18 cellular contexts compared by ENCODE assay signal in genomic region chr6:131036616-131037015, GRCh38.
"Had no signal": no experiment of that assay in that cellular context is flagged by ENCODE, and none has a peak within 500 bp of the region (broad histone marks: within the 10 kb centered on the region; RNA-seq: fewer than 3 reads in every experiment).

No MANE protein-coding gene starts in this region.

- ATAC-seq: esophagus mucosa; foreskin keratinocyte; naive thymus-derived CD4-positive, alpha-beta T cell; stimulated activated effector memory CD8-positive, alpha-beta T cell treated with anti-CD3 and anti-CD28 coated beads, Interleukin-12 subunit alpha, Interleukin-12 subunit beta, amount 100 ng/mL, for 72 hours; stimulated activated naive CD8-positive, alpha-beta T cell treated with anti-CD3 and anti-CD28 coated beads, Interleukin-15, Interleukin-2, amounts not matched to agents 100 U/mL and 50 U/mL, for 24 hours; upper lobe of right lung had no signal

- H3K36me3 ChIP-seq: right atrium auricular region, suprapubic skin, tibial artery, upper lobe of right lung, vagina had no signal

- H3K27me3 Mint-ChIP-seq: naive thymus-derived CD4-positive, alpha-beta T cell had no signal

- H3K27ac Mint-ChIP-seq: naive thymus-derived CD4-positive, alpha-beta T cell; stimulated activated effector memory CD8-positive, alpha-beta T cell treated with anti-CD3 and anti-CD28 coated beads, Interleukin-12 subunit alpha, Interleukin-12 subunit beta, amount 100 ng/mL, for 72 hours had no signal

- H3K9me3 Mint-ChIP-seq: naive thymus-derived CD4-positive, alpha-beta T cell; nephron progenitor cell; stimulated activated effector memory CD8-positive, alpha-beta T cell treated with anti-CD3 and anti-CD28 coated beads, Interleukin-12 subunit alpha, Interleukin-12 subunit beta, amount 100 ng/mL, for 72 hours had no signal

- FAIRE-seq: endometrium had no signal

- H2AFZ ChIP-seq: hepatocyte had no signal

- H3K27me3 ChIP-seq: foreskin keratinocyte, hepatocyte, right atrium auricular region, suprapubic skin, tibial artery, upper lobe of right lung, vagina had no signal

- H3K27ac ChIP-seq: foreskin keratinocyte, hepatocyte, right atrium auricular region, suprapubic skin, tibial artery, upper lobe of right lung, vagina had no signal

- H3K9me3 ChIP-seq: right atrium auricular region, suprapubic skin, tibial artery, upper lobe of right lung, vagina had no signal

- H3K4me3 ChIP-seq: hepatocyte, right atrium auricular region, smooth muscle cell, suprapubic skin, tibial artery, upper lobe of right lung, vagina had no signal

- DNase-seq: effector memory CD4-positive, alpha-beta T cell; foreskin keratinocyte; left colon; naive thymus-derived CD4-positive, alpha-beta T cell; nephron progenitor cell; posterior cingulate gyrus; stimulated activated CD4-positive, alpha-beta T cell treated with anti-CD3 and anti-CD28 coated beads, Interleukin-2, amount 100 ng/mL, for 48 hours; stimulated activated naive CD8-positive, alpha-beta T cell treated with anti-CD3 and anti-CD28 coated beads, Interleukin-15, Interleukin-2, amounts not matched to agents 100 U/mL and 50 U/mL, for 24 hours; tibial artery; upper lobe of right lung had no signal

- H3K4me1 ChIP-seq: foreskin keratinocyte had no signal

- H3K4me3 Mint-ChIP-seq: naive thymus-derived CD4-positive, alpha-beta T cell; nephron progenitor cell; stimulated activated effector memory CD8-positive, alpha-beta T cell treated with anti-CD3 and anti-CD28 coated beads, Interleukin-12 subunit alpha, Interleukin-12 subunit beta, amount 100 ng/mL, for 72 hours had no signal

- H3K36me3 Mint-ChIP-seq: stimulated activated effector memory CD8-positive, alpha-beta T cell treated with anti-CD3 and anti-CD28 coated beads, Interleukin-12 subunit alpha, Interleukin-12 subunit beta, amount 100 ng/mL, for 72 hours had no signal

- H3K4me2 ChIP-seq: hepatocyte, smooth muscle cell had no signal
